In the genomic region with DNA sequence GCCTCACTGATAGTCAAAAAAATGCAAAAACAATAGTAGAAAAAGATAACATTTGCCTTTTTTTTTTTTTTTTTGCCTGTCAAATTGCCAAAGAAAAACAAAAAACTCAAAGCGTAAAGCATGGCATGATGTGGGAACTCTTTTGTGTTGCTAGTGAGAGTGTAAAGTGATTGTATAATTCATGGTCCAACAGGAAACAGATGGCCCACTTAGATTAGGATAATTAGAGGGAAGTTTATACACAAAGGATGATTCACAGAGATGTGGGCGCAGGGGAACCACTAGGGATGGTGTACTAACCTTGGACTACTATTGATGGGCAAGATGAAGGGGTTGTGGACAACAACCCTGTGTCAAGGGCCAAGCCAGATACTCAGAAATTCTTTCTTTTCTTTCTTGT, we compare ENCODE assay signal across 13 cellular contexts. TPM values are rescaled to one million over a fixed set of nuclear protein-coding genes. Genes with fewer than 3 reads are reported as not detected.
A peak's percentile ranks its signal among the peaks of the same experiment; 100 is the strongest.
DNase-seq lines count a peak whose midpoint lies in the region; ATAC-seq and TF ChIP-seq lines count a peak whose summit lies in the region.
"Had no signal": no experiment of that assay in that cellular context is flagged by ENCODE, and none has a peak within 500 bp of the region (broad histone marks: within the 10 kb centered on the region; RNA-seq: fewer than 3 reads in every experiment).

No MANE protein-coding gene starts in this region.

- no peaks in the 10 kb centered on the region for H3K27me3 Mint-ChIP-seq in activated naive CD4-positive, alpha-beta T cell treated with anti-CD3 and anti-CD28 coated beads, Interleukin-2, amount 50 U/mL, for 24 hours
- no peaks in the 10 kb centered on the region for H3K27me3 Mint-ChIP-seq in mesothelial cell of epicardium (ENCODE audit: low read depth)
- H3K27me3 Mint-ChIP-seq: B cell, memory B cell had no signal

- H3K4me2 ChIP-seq in smooth muscle cell: peak overlapping the region; percentile 45

- H3K36me3 Mint-ChIP-seq in activated naive CD4-positive, alpha-beta T cell treated with anti-CD3 and anti-CD28 coated beads, Interleukin-2, amount 50 U/mL, for 24 hours: peaks cover 17% of the 10 kb centered on the region
- H3K36me3 Mint-ChIP-seq in mesothelial cell of epicardium: no peaks in the 10 kb centered on the region

- H3K4me1 Mint-ChIP-seq in activated naive CD4-positive, alpha-beta T cell treated with anti-CD3 and anti-CD28 coated beads, Interleukin-2, amount 50 U/mL, for 24 hours: peaks cover 69% of the 10 kb centered on the region
- no peaks in the 10 kb centered on the region for H3K4me1 Mint-ChIP-seq in mesothelial cell of epicardium

- H3K9me3 ChIP-seq in body of pancreas (no peaks in the 10 kb centered on the region), smooth muscle cell (replicated peaks; ENCODE audit: low read depth) (no peaks in the 10 kb centered on the region)

- 78 to 79% methylated on average over 2 of the region's 2 CpGs for WGBS in body of pancreas, 2 donors
- 62% methylated on average over 2 of the region's 2 CpGs for WGBS in smooth muscle cell (ENCODE audit: low lambda C conversion rate)

- intact Hi-C loops in body of pancreas (cut with DNase I): no loop called here

- H3K4me3 ChIP-seq in body of pancreas (no peak overlapping the region), smooth muscle cell (no peak overlapping the region)

- no peaks in the 10 kb centered on the region for H3K79me2 ChIP-seq in smooth muscle cell (ENCODE audit: low read depth)

- no peaks in the 10 kb centered on the region for H3F3A ChIP-seq in smooth muscle cell (ENCODE audit: low read depth)

- ATAC-seq in body of pancreas: peak; percentile 24
- ATAC-seq: activated CD4-positive, CD25-positive, alpha-beta regulatory T cell treated with anti-CD3 and anti-CD28 coated beads, Interleukin-2, amount 50 U/mL, for 24 hours; sciatic nerve had no signal

- H3K27ac Mint-ChIP-seq in activated naive CD4-positive, alpha-beta T cell treated with anti-CD3 and anti-CD28 coated beads, Interleukin-2, amount 50 U/mL, for 24 hours: peak overlapping the region; percentile 70
- no peak overlapping the region for H3K27ac Mint-ChIP-seq in mesothelial cell of epicardium
- H3K27ac Mint-ChIP-seq: B cell, memory B cell had no signal

- H3K27me3 ChIP-seq in body of pancreas (no peaks in the 10 kb centered on the region), smooth muscle cell (ENCODE audit: low read depth) (no peaks in the 10 kb centered on the region)

- H3K9ac ChIP-seq in smooth muscle cell (ENCODE audit: low read depth): no peak overlapping the region

- no peak overlapping the region for H2AFZ ChIP-seq in smooth muscle cell (ENCODE audit: low read depth)

- H3K9me3 Mint-ChIP-seq in activated naive CD4-positive, alpha-beta T cell treated with anti-CD3 and anti-CD28 coated beads, Interleukin-2, amount 50 U/mL, for 24 hours: no peaks in the 10 kb centered on the region
- H3K9me3 Mint-ChIP-seq in mesothelial cell of epicardium: peaks cover 21% of the 10 kb centered on the region
- H3K9me3 Mint-ChIP-seq: memory B cell had no signal

- H3K4me1 ChIP-seq in body of pancreas (no peaks in the 10 kb centered on the region), smooth muscle cell (ENCODE audit: low read depth) (no peaks in the 10 kb centered on the region)

- TF ChIP-seq CTCF in body of pancreas (IDR thresholded peaks at IDR 0.05) (no peak), smooth muscle cell (IDR thresholded peaks at IDR 0.05; ENCODE audit: borderline replicate concordance, insufficient read depth, poor library complexity, severe bottlenecking) (no peak), mesothelial cell of epicardium (IDR thresholded peaks at IDR 0.05; ENCODE audit: unreplicated experiment) (no peak)

- H3K27ac ChIP-seq in body of pancreas (no peak overlapping the region), smooth muscle cell (ENCODE audit: low read depth) (no peak overlapping the region)

- TF ChIP-seq POLR2A in body of pancreas (IDR thresholded peaks at IDR 0.05): no peak

- H3K36me3 ChIP-seq in body of pancreas (replicated peaks in 1 of 2; ENCODE audit: insufficient read depth in 1 of 2, low read depth in 2 of 2) (no peaks in the 10 kb centered on the region), smooth muscle cell (ENCODE audit: low read depth) (no peaks in the 10 kb centered on the region)

- H4K20me1 ChIP-seq in smooth muscle cell (ENCODE audit: low read depth): no peaks in the 10 kb centered on the region

- H3K4me3 Mint-ChIP-seq in activated naive CD4-positive, alpha-beta T cell treated with anti-CD3 and anti-CD28 coated beads, Interleukin-2, amount 50 U/mL, for 24 hours: peak overlapping the region; percentile 51
- H3K4me3 Mint-ChIP-seq in mesothelial cell of epicardium: no peak overlapping the region
- H3K4me3 Mint-ChIP-seq: B cell, memory B cell had no signal

- DNase-seq in activated naive CD4-positive, alpha-beta T cell (lab: John Stamatoyannopoulos, UW): no peak
- DNase-seq in NCI-H524 (lab: John Stamatoyannopoulos, UW): peak; percentile 58 to 77
- no peak for DNase-seq in body of pancreas
- no peak for DNase-seq in smooth muscle cell (lab: John Stamatoyannopoulos, UW; ENCODE audit: unreplicated experiment)
- DNase-seq in mesothelial cell of epicardium (ENCODE audit: low spot score in 2 of 2, unreplicated experiment in 2 of 2): no peak
- DNase-seq in kidney glomerular epithelial cell (lab: John Stamatoyannopoulos, UW): no peak
- DNase-seq in NCI-H1048 (lab: John Stamatoyannopoulos, UW): no peak
- DNase-seq: anterior cingulate cortex had no signal

RNA-seq across cellular contexts. Expression of gene MCUB, which starts 16.4 kb away (rescaled TPM):
- total RNA-seq in body of pancreas (10 to 100 TPM in 1 of 2 donors, 1 to 10 TPM in 1; 2.9 to 58.3 TPM), smooth muscle cell (6.4 and 6.7 TPM in 2 replicates), mesothelial cell of epicardium (1.9 to 3.9 TPM (median 3.0 TPM) in 3 replicates)
- 2.6 and 9.8 TPM in 2 replicates for polyA plus RNA-seq in smooth muscle cell

Comparison
In these comparisons a context has a peak if more than half of its experiments do, and no peak if none do; other contexts are left out.
1. DNase-seq: peak in NCI-H524 (2 of 2); none in activated naive CD4-positive, alpha-beta T cell (0 of 4), body of pancreas (0 of 4), smooth muscle cell (single experiment), mesothelial cell of epicardium (0 of 2), kidney glomerular epithelial cell (single experiment) and NCI-H1048 (single experiment).